Comparison of ENCODE assay signal across 28 cellular contexts in genomic region chr17:1695365-1695764, GRCh38. TPM values are rescaled to one million over a fixed set of nuclear protein-coding genes. Genes with fewer than 3 reads are reported as not detected.
DNase-seq lines count a peak whose midpoint lies in the region; ATAC-seq, FAIRE-seq and TF ChIP-seq lines count a peak whose summit lies in the region.
"Had no signal": no experiment of that assay in that cellular context is flagged by ENCODE, and none has a peak within 500 bp of the region (broad histone marks: within the 10 kb centered on the region; RNA-seq: fewer than 3 reads in every experiment).

No MANE protein-coding gene starts in this region.

- H3K4me3 ChIP-seq in GM12878 = no peak overlapping the region
- no peak overlapping the region for H3K4me3 ChIP-seq in HAP-1
- H3K4me3 ChIP-seq: BLaER1 treated with 17β-estradiol and CSF1 and Interleukin-3, amounts not matched to agents 10 nM and 100 nM; SJSA1 had no signal

- no peaks in the 10 kb centered on the region for H3K36me3 Mint-ChIP-seq in stimulated activated naive B cell treated with anti-CD40 and anti-IgM and Interleukin-4, amounts not matched to agents 10 μg/mL and 1 μg/mL and 100 μg/mL, for 72 hours
- H3K36me3 Mint-ChIP-seq: CD4-positive, alpha-beta memory T cell had no signal

- H3K36me3 ChIP-seq in GM12878 (ENCODE audit: control insufficient read depth in 2 of 2, insufficient read depth in 2 of 2, low read length in 1 of 2) = no peaks in the 10 kb centered on the region
- H3K36me3 ChIP-seq in HAP-1 (replicated peaks) = no peaks in the 10 kb centered on the region
- H3K36me3 ChIP-seq: BLaER1 treated with 17β-estradiol and CSF1 and Interleukin-3, amounts not matched to agents 10 nM and 100 nM; SJSA1 had no signal

- H3K4me3 Mint-ChIP-seq in stimulated activated naive B cell treated with anti-CD40 and anti-IgM and Interleukin-4, amounts not matched to agents 10 μg/mL and 1 μg/mL and 100 μg/mL, for 72 hours = no peak overlapping the region
- H3K4me3 Mint-ChIP-seq: CD4-positive, alpha-beta memory T cell had no signal

- H3K79me2 ChIP-seq in GM12878 (ENCODE audit: control insufficient read depth, insufficient read depth, low read length) = no peaks in the 10 kb centered on the region

- RAD21 ChIA-PET in GM12878 (lab: Charles Lee; ENCODE audit: unreplicated experiment) = no interaction called here

- peak in 1 of 2 experiments; percentile 13; a peak in 1 of 4 replicates for TF ChIP-seq EP300 in GM12878 (IDR thresholded peaks at IDR 0.05; ENCODE audit: borderline replicate concordance in 1 of 2, control insufficient read depth in 1 of 2, low read depth in 2 of 2, low read length in 2 of 2)

- no TSS peak for BruUV-seq in GM12878 (replicated peaks; lab: Mats Ljungman, UMichigan)

- peaks cover 14 to 15% of the 10 kb centered on the region in 2 donors for H3K27me3 Mint-ChIP-seq in stimulated activated naive B cell treated with anti-CD40 and anti-IgM and Interleukin-4, amounts not matched to agents 10 μg/mL and 1 μg/mL and 100 μg/mL, for 72 hours

- peaks cover 4% of the 10 kb centered on the region for H3K4me1 ChIP-seq in GM12878 (ENCODE audit: control insufficient read depth, insufficient read depth, low read length)
- no peaks in the 10 kb centered on the region for H3K4me1 ChIP-seq in HAP-1
- H3K4me1 ChIP-seq: BLaER1 treated with 17β-estradiol and CSF1 and Interleukin-3, amounts not matched to agents 10 nM and 100 nM had no signal

- H3K27me3 ChIP-seq in GM12878 (replicated peaks in 1 of 2; ENCODE audit: control insufficient read depth in 2 of 2, insufficient read depth in 2 of 2, low read length in 1 of 2) (no peaks in the 10 kb centered on the region), HAP-1 (ENCODE audit: low read depth) (no peaks in the 10 kb centered on the region)
- H3K27me3 ChIP-seq: BLaER1 treated with 17β-estradiol and CSF1 and Interleukin-3, amounts not matched to agents 10 nM and 100 nM; SJSA1 had no signal

- intact Hi-C loops in GM12878 (cut with micrococcal nuclease; ENCODE audit: unreplicated experiment) = no loop called here

- no peak overlapping the region for H3K27ac Mint-ChIP-seq in stimulated activated naive B cell treated with anti-CD40 and anti-IgM and Interleukin-4, amounts not matched to agents 10 μg/mL and 1 μg/mL and 100 μg/mL, for 72 hours
- H3K27ac Mint-ChIP-seq: CD4-positive, alpha-beta memory T cell had no signal

- TF ChIP-seq RAD21 in GM12878 (IDR thresholded peaks at IDR 0.05; ENCODE audit: insufficient read depth, low read depth, low read length) = no peak

- SMC1A ChIA-PET in GM12878 (lab: Charles Lee; ENCODE audit: uncharacterized antibody, unreplicated experiment) = no interaction called here

- H3K9ac ChIP-seq in GM12878 (ENCODE audit: control insufficient read depth, insufficient read depth, low read length) = no peak overlapping the region
- H3K9ac ChIP-seq: BLaER1 treated with 17β-estradiol and CSF1 and Interleukin-3, amounts not matched to agents 10 nM and 100 nM had no signal

- in situ Hi-C loops in GM13977 (cut with MboI; ENCODE audit: low pct_unique_long_range_greater_than_20kb, low sequenced_read_pairs, unreplicated experiment) = no loop called here
- in situ Hi-C loops in GM12878 (cut with MboI) = no loop called here
- in situ Hi-C loops in HAP-1 (cut with MboI; ENCODE audit: low sequenced_read_pairs) = no loop called here

- H3K9me3 ChIP-seq in GM12878 (replicated peaks; ENCODE audit: control insufficient read depth, insufficient read depth, low read length) (no peaks in the 10 kb centered on the region), HAP-1 (no peaks in the 10 kb centered on the region)
- H3K9me3 ChIP-seq: SJSA1 had no signal

- TF ChIP-seq CTCF in GM10248 (IDR thresholded peaks at IDR 0.05; ENCODE audit: control extremely low read depth, extremely low read depth, low read depth, missing control alignments) = no peak
- no peak for TF ChIP-seq CTCF in GM13977 (IDR thresholded peaks at IDR 0.05; ENCODE audit: extremely low read depth, insufficient read depth, missing control alignments)
- no peak for TF ChIP-seq CTCF in GM12878 (IDR thresholded peaks at IDR 0.05 in 2 of 3, conservative IDR thresholded peaks at IDR 0.05 in 1 of 3; ENCODE audit: control insufficient read depth in 2 of 3, extremely low read depth in 1 of 3, insufficient read depth in 1 of 3, low read depth in 3 of 3, low read length in 3 of 3)

- no peak overlapping the region for H3K27ac ChIP-seq in GM12878 (ENCODE audit: control insufficient read depth, insufficient read depth)
- H3K27ac ChIP-seq: BLaER1 treated with 17β-estradiol and CSF1 and Interleukin-3, amounts not matched to agents 10 nM and 100 nM; HL-60; SJSA1 had no signal

- DNase-seq in GM10248 (ENCODE audit: extremely low spot score) (peak; percentile 63), GM13977 (ENCODE audit: low spot score) (peak; percentile 72), GM12878 (ENCODE audit: low read depth, low spot score) (peak; percentile 28), AML-193 (lab: John Stamatoyannopoulos, UW) (no peak), NCI-H524 treated with DMSO at 0.1 percent for 48 hours (lab: John Stamatoyannopoulos, UW) (no peak), HAP-1 (ENCODE audit: low spot score in 2 of 2) (no peak)
- DNase-seq in stimulated activated naive B cell treated with anti-CD40 and anti-IgM and Interleukin-4, amounts not matched to agents 10 μg/mL and 1 μg/mL and 100 μg/mL, for 72 hours = peak; percentile 31
- DNase-seq: CD4-positive, alpha-beta memory T cell; COR-L47; DMS53; NCI-H1105; NCI-H1436 treated with DMSO at 0.1 percent for 48 hours; NCI-H187 treated with DMSO at 0.1 percent for 48 hours; NCI-H2171 treated with DMSO at 0.1 percent for 48 hours; NCI-H345; NCI-H526; NCI-H82; NK-92 treated with Interleukin-12 subunit alpha and Interleukin-12 subunit beta, amount 100 ng/mL, for 24 hours; Right ventricle myocardium superior; RPMI8226 had no signal

- no peaks in the 10 kb centered on the region for H4K20me1 ChIP-seq in GM12878 (ENCODE audit: control insufficient read depth, insufficient read depth)
- H4K20me1 ChIP-seq: BLaER1 treated with 17β-estradiol and CSF1 and Interleukin-3, amounts not matched to agents 10 nM and 100 nM had no signal

- H2AFZ ChIP-seq in GM12878 (ENCODE audit: control insufficient read depth, low read depth, low read length) = no peak overlapping the region

- POLR2A ChIA-PET in GM10248 (lab: Yijun Ruan, JAX) = no interaction called here
- POLR2A ChIA-PET in GM12878 (lab: Charles Lee) = no interaction called here

- H3K9me3 Mint-ChIP-seq in stimulated activated naive B cell treated with anti-CD40 and anti-IgM and Interleukin-4, amounts not matched to agents 10 μg/mL and 1 μg/mL and 100 μg/mL, for 72 hours = no peaks in the 10 kb centered on the region

- CTCF ChIA-PET in GM10248 (lab: Yijun Ruan, JAX) = no interaction called here
- CTCF ChIA-PET in GM12878 (lab: Yijun Ruan, JAX) = no interaction called here

- 0% methylated on average over 8 of the region's 8 CpGs for WGBS in GM12878 (ENCODE audit: insufficient coverage, insufficient replicate concordance, low lambda C conversion rate, missing lambda C conversion rate)

- 0 out of 2 replicates have a peak overlapping the region, but pooled peaks have one; percentile 9 for H3K4me2 ChIP-seq in GM12878 (ENCODE audit: control insufficient read depth, insufficient read depth)
- H3K4me2 ChIP-seq: BLaER1 treated with 17β-estradiol and CSF1 and Interleukin-3, amounts not matched to agents 10 nM and 100 nM had no signal

- ATAC-seq in GM12878 = peak; percentile 99
- ATAC-seq in stimulated activated naive B cell treated with anti-CD40 and anti-IgM and Interleukin-4, amounts not matched to agents 10 μg/mL and 1 μg/mL and 100 μg/mL, for 72 hours (replicated peaks) = peak; percentile 81 to 98

- FAIRE-seq in GM12878 (lab: Jason Lieb, UNC) = peak; percentile 84
- FAIRE-seq: A204.1, G401.6, GM19239, H54 had no signal

- no peak for TF ChIP-seq POLR2A in GM12878 (IDR thresholded peaks at IDR 0.05; ENCODE audit: low read depth, low read length)

- H3K4me1 Mint-ChIP-seq in stimulated activated naive B cell treated with anti-CD40 and anti-IgM and Interleukin-4, amounts not matched to agents 10 μg/mL and 1 μg/mL and 100 μg/mL, for 72 hours = no peaks in the 10 kb centered on the region
- H3K4me1 Mint-ChIP-seq: CD4-positive, alpha-beta memory T cell had no signal

RNA-seq across cellular contexts. Expression of gene PRPF8, which starts 10.7 kb away (rescaled TPM):
- 308 and 355 TPM in 2 replicates for total RNA-seq in GM12878 (2013; cell fraction: nucleolus; rRNA removed)
- total RNA-seq in GM12878 (2014; rRNA removed) (119 and 157 TPM in 2 replicates), GM12878 (2014; rRNA removed; fragmentation: Illumina TruSeq; extraction: Trizol) (75.0 and 77.2 TPM in 2 replicates), GM12878 (2021) (313 and 337 TPM in 2 replicates)
- 951 TPM for polyA plus RNA-seq in GM12878 (2011; ENCODE audit: low read depth)
- polyA plus RNA-seq in GM12878 (2011; rRNA removed) (45.4 and 156 TPM in 2 replicates), GM12878 (2014; fragmentation: Illumina TruSeq; extraction: Trizol) (193 and 227 TPM in 2 replicates), GM12878 (2014; fragmentation: Nextera tagmentation; extraction: Ambion mirVana) (100 to 1,000 TPM; 133 to 167 TPM), GM12878 (2014; rRNA removed) (123 and 163 TPM in 2 replicates), GM12878 (2016; fragmentation: Nextera tagmentation; extraction: Ambion mirVana) (100 to 1,000 TPM; 224 to 238 TPM)
- polyA plus RNA-seq in GM12878 (2011; cell fraction: cytosol; rRNA removed) = 122 and 145 TPM in 2 replicates
- 325 and 335 TPM in 2 replicates for polyA plus RNA-seq in GM12878 (2011; cell fraction: nucleus; rRNA removed)
- 137 and 153 TPM in 2 replicates for polyA plus RNA-seq in GM12878 (2012)
- 229 and 378 TPM in 2 replicates for polyA minus RNA-seq in GM12878 (2011; rRNA and poly(A)+ RNA removed)
- 198 and 260 TPM in 2 replicates for polyA minus RNA-seq in GM12878 (2011; cell fraction: cytosol; rRNA and poly(A)+ RNA removed)
- 124 and 187 TPM in 2 replicates for polyA minus RNA-seq in GM12878 (2011; cell fraction: nucleus; rRNA and poly(A)+ RNA removed)

RNA-seq across cellular contexts. Expression of gene TLCD2, which starts 14.8 kb away (rescaled TPM):
- 0.06 and 0.17 TPM in 2 replicates for total RNA-seq in GM12878 (2013; cell fraction: nucleolus; rRNA removed)
- total RNA-seq in GM12878 (2014; rRNA removed) (0.05 and 0.06 TPM in 2 replicates), GM12878 (2014; rRNA removed; fragmentation: Illumina TruSeq; extraction: Trizol) (0.04 and 0.05 TPM in 2 replicates), GM12878 (2021) (0.08 and 0.15 TPM in 2 replicates)
- polyA plus RNA-seq in GM12878 (2011; ENCODE audit: low read depth) = 0.04 TPM
- polyA plus RNA-seq in GM12878 (2011; rRNA removed) (0.01 and 0.03 TPM in 2 replicates), GM12878 (2014; fragmentation: Illumina TruSeq; extraction: Trizol) (0.06 TPM in 1 of 2 replicates, not detected in the other), GM12878 (2014; fragmentation: Nextera tagmentation; extraction: Ambion mirVana) (under 1 TPM; 0.02 TPM), GM12878 (2014; rRNA removed) (0.11 and 0.13 TPM in 2 replicates), GM12878 (2016; fragmentation: Nextera tagmentation; extraction: Ambion mirVana) (not detected)
- not detected in 2 replicates for polyA plus RNA-seq in GM12878 (2011; cell fraction: cytosol; rRNA removed)
- 0.03 and 0.04 TPM in 2 replicates for polyA plus RNA-seq in GM12878 (2011; cell fraction: nucleus; rRNA removed)
- polyA plus RNA-seq in GM12878 (2012) = 0.10 and 0.11 TPM in 2 replicates
- polyA minus RNA-seq in GM12878 (2011; rRNA and poly(A)+ RNA removed) = 0.05 and 0.07 TPM in 2 replicates
- 0.21 TPM in 1 of 2 replicates, not detected in the other for polyA minus RNA-seq in GM12878 (2011; cell fraction: cytosol; rRNA and poly(A)+ RNA removed)
- under 0.01 and 0.10 TPM in 2 replicates for polyA minus RNA-seq in GM12878 (2011; cell fraction: nucleus; rRNA and poly(A)+ RNA removed)

RNA-seq across cellular contexts. Expression of gene WDR81, which starts 29.1 kb away (rescaled TPM):
- 29.5 and 36.2 TPM in 2 replicates for total RNA-seq in GM12878 (2013; cell fraction: nucleolus; rRNA removed)
- total RNA-seq in GM12878 (2014; rRNA removed) = 15.1 and 16.0 TPM in 2 replicates
- total RNA-seq in GM12878 (2014; rRNA removed; fragmentation: Illumina TruSeq; extraction: Trizol) = 3.8 and 5.0 TPM in 2 replicates
- 19.0 and 22.4 TPM in 2 replicates for total RNA-seq in GM12878 (2021)
- polyA plus RNA-seq in GM12878 (2011; ENCODE audit: low read depth) = 3.5 TPM
- 1.4 and 2.8 TPM in 2 replicates for polyA plus RNA-seq in GM12878 (2011; rRNA removed)
- 5.4 and 7.4 TPM in 2 replicates for polyA plus RNA-seq in GM12878 (2011; cell fraction: cytosol; rRNA removed)
- 28.8 and 42.7 TPM in 2 replicates for polyA plus RNA-seq in GM12878 (2011; cell fraction: nucleus; rRNA removed)
- 9.2 and 10.0 TPM in 2 replicates for polyA plus RNA-seq in GM12878 (2012)
- polyA plus RNA-seq in GM12878 (2014; fragmentation: Illumina TruSeq; extraction: Trizol) = 0.54 and 4.0 TPM in 2 replicates
- under 1 TPM in 1 of 2 experiments, not detected in 1; 0.13 TPM for polyA plus RNA-seq in GM12878 (2014; fragmentation: Nextera tagmentation; extraction: Ambion mirVana)
- 15.1 and 17.5 TPM in 2 replicates for polyA plus RNA-seq in GM12878 (2014; rRNA removed)
- 1 to 10 TPM; 7.3 to 8.5 TPM for polyA plus RNA-seq in GM12878 (2016; fragmentation: Nextera tagmentation; extraction: Ambion mirVana)
- 5.9 and 14.0 TPM in 2 replicates for polyA minus RNA-seq in GM12878 (2011; rRNA and poly(A)+ RNA removed)
- polyA minus RNA-seq in GM12878 (2011; cell fraction: cytosol; rRNA and poly(A)+ RNA removed) = 8.1 and 11.9 TPM in 2 replicates
- 9.6 and 18.9 TPM in 2 replicates for polyA minus RNA-seq in GM12878 (2011; cell fraction: nucleus; rRNA and poly(A)+ RNA removed)

RNA-seq across cellular contexts. Expression of gene RILP, which starts 45.7 kb away (rescaled TPM):
- 2.9 and 5.4 TPM in 2 replicates for total RNA-seq in GM12878 (2013; cell fraction: nucleolus; rRNA removed)
- 5.3 and 6.0 TPM in 2 replicates for total RNA-seq in GM12878 (2014; rRNA removed)
- total RNA-seq in GM12878 (2014; rRNA removed; fragmentation: Illumina TruSeq; extraction: Trizol) = 2.4 and 3.3 TPM in 2 replicates
- total RNA-seq in GM12878 (2021) = 3.5 and 4.2 TPM in 2 replicates
- polyA plus RNA-seq in GM12878 (2011; ENCODE audit: low read depth) = 0.72 TPM
- polyA plus RNA-seq in GM12878 (2011; rRNA removed) = 1.2 and 2.0 TPM in 2 replicates
- polyA plus RNA-seq in GM12878 (2011; cell fraction: cytosol; rRNA removed) = 2.3 and 2.8 TPM in 2 replicates
- 5.5 and 7.1 TPM in 2 replicates for polyA plus RNA-seq in GM12878 (2011; cell fraction: nucleus; rRNA removed)
- polyA plus RNA-seq in GM12878 (2012) = 2.0 and 2.2 TPM in 2 replicates
- 0.79 and 2.6 TPM in 2 replicates for polyA plus RNA-seq in GM12878 (2014; fragmentation: Illumina TruSeq; extraction: Trizol)
- polyA plus RNA-seq in GM12878 (2014; fragmentation: Nextera tagmentation; extraction: Ambion mirVana) = under 1 TPM in 1 of 2 experiments, not detected in 1; 0.60 TPM
- polyA plus RNA-seq in GM12878 (2014; rRNA removed) = 6.1 and 8.1 TPM in 2 replicates
- 1 to 10 TPM; 2.2 to 3.5 TPM for polyA plus RNA-seq in GM12878 (2016; fragmentation: Nextera tagmentation; extraction: Ambion mirVana)
- 0.80 and 0.88 TPM in 2 replicates for polyA minus RNA-seq in GM12878 (2011; rRNA and poly(A)+ RNA removed)
- polyA minus RNA-seq in GM12878 (2011; cell fraction: cytosol; rRNA and poly(A)+ RNA removed) = 1.4 and 2.0 TPM in 2 replicates
- 1.5 and 3.4 TPM in 2 replicates for polyA minus RNA-seq in GM12878 (2011; cell fraction: nucleus; rRNA and poly(A)+ RNA removed)

RNA-seq across cellular contexts. Expression of gene SERPINF2, which starts 47.3 kb away (rescaled TPM):
- total RNA-seq in GM12878 (2013; cell fraction: nucleolus; rRNA removed) = 0.20 and 0.46 TPM in 2 replicates
- 0.11 TPM in 1 of 2 replicates, not detected in the other for total RNA-seq in GM12878 (2014; rRNA removed)
- total RNA-seq in GM12878 (2014; rRNA removed; fragmentation: Illumina TruSeq; extraction: Trizol) = 0.04 TPM in 1 of 2 replicates, not detected in the other
- total RNA-seq in GM12878 (2021) = 0.21 and 0.40 TPM in 2 replicates
- polyA plus RNA-seq in GM12878 (2011; ENCODE audit: low read depth) = not detected
- polyA plus RNA-seq in GM12878 (2011; rRNA removed) = 0.14 TPM in 1 of 2 replicates, not detected in the other
- polyA plus RNA-seq in GM12878 (2011; cell fraction: cytosol; rRNA removed) = 0.20 and 0.25 TPM in 2 replicates
- 0.22 and 0.47 TPM in 2 replicates for polyA plus RNA-seq in GM12878 (2011; cell fraction: nucleus; rRNA removed)
- polyA plus RNA-seq in GM12878 (2012) = 0.10 and 0.19 TPM in 2 replicates
- polyA plus RNA-seq in GM12878 (2014; fragmentation: Illumina TruSeq; extraction: Trizol) = not detected in 2 replicates
- polyA plus RNA-seq in GM12878 (2014; fragmentation: Nextera tagmentation; extraction: Ambion mirVana) = not detected
- 0.03 TPM in 1 of 2 replicates, not detected in the other for polyA plus RNA-seq in GM12878 (2014; rRNA removed)
- not detected for polyA plus RNA-seq in GM12878 (2016; fragmentation: Nextera tagmentation; extraction: Ambion mirVana)
- not detected in 2 replicates for polyA minus RNA-seq in GM12878 (2011; rRNA and poly(A)+ RNA removed)
- 0.42 TPM in 1 of 2 replicates, not detected in the other for polyA minus RNA-seq in GM12878 (2011; cell fraction: cytosol; rRNA and poly(A)+ RNA removed)
- polyA minus RNA-seq in GM12878 (2011; cell fraction: nucleus; rRNA and poly(A)+ RNA removed) = not detected in 2 replicates
- total RNA-seq: SJSA1 had no signal
- polyA plus RNA-seq: AG04450 had no signal

Comparison
In these comparisons a context has a peak if more than half of its experiments do, and no peak if none do; other contexts are left out.
1. DNase-seq: peak in GM10248 (single experiment), GM13977 (single experiment), GM12878 (single experiment) and stimulated activated naive B cell treated with anti-CD40 and anti-IgM and Interleukin-4, amounts not matched to agents 10 μg/mL and 1 μg/mL and 100 μg/mL, for 72 hours (single experiment); none in AML-193 (0 of 2), NCI-H524 treated with DMSO at 0.1 percent for 48 hours (single experiment) and HAP-1 (0 of 2).